ENCODE assay signal across 1 cellular context in the genomic region with DNA sequence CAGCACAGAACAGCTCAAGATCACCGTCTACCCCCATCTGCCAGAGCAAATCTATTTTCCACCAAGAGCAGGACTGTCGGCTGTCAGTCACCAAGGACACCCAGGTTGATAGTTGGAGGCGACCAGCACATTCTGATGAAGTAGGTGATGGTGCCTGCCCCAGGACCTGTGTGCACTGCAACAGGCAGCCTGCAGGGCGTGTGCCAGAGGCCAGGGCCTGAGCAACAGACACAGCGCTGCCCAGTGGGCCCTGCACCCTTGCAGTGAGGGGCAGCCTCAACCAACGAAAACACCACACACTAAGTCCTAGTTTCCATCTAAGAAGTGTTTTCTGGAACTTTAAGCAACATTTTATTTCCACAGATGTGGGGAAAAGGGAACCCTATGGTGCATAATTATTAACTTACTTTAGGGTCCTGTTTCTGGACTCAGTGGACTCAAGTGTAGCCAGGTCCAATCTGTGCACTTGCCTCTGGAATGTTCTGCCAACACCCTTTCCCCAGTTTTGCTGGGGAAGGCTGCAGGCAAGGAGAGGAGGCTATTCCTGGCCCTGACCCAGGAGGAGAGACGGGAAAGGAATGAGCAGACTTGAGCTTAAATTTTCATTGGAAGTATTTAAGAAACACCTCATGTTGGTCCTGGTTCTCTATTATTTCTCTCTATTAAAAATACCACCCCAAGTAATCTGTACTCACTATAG.
TF ChIP-seq lines count a peak whose summit lies in the region.

No MANE protein-coding gene starts in this region.

TF ChIP-seq in A549, 52 proteins besides CTCF, POLR2A, EP300 and RAD21 (continued from another document):
- TF ChIP-seq, protein P1, sequence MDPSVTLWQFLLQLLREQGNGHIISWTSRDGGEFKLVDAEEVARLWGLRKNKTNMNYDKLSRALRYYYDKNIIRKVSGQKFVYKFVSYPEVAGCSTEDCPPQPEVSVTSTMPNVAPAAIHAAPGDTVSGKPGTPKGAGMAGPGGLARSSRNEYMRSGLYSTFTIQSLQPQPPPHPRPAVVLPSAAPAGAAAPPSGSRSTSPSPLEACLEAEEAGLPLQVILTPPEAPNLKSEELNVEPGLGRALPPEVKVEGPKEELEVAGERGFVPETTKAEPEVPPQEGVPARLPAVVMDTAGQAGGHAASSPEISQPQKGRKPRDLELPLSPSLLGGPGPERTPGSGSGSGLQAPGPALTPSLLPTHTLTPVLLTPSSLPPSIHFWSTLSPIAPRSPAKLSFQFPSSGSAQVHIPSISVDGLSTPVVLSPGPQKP (IDR thresholded peaks at IDR 0.05; ENCODE audit: low read depth, low read length): no peak
- no peak for TF ChIP-seq REST (IDR thresholded peaks at IDR 0.05)
- no peak for TF ChIP-seq TP53 (CRISPR knock-in tag; IDR thresholded peaks at IDR 0.05)
- TF ChIP-seq GATA3 (IDR thresholded peaks at IDR 0.05; ENCODE audit: borderline replicate concordance): no peak
